ENCODE assay signal across 1 cellular context in the genomic region with DNA sequence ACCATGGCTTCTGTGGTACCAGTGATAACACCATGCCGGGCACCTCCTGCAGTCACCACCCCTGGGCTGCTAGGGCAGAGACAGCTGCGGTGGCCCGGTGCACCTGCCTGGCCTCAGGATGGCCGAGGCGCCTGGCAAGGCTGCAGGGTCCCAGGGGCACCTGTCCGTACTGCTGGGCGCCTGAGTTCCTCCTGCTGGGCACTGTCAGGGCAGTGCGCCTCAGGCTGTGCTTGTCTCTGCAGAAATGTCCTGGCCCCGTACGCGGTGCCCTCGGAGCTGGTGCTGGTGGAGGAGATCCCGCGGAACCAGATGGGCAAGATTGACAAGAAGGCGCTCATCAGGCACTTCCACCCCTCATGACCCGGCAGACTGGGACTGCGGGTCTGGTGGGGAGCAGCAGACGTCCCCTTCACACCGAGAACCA.
TF ChIP-seq lines count a peak whose summit lies in the region.

No MANE protein-coding gene starts in this region.

TF ChIP-seq in K562, 482 proteins besides CTCF, POLR2A, EP300 and RAD21:
- peak; percentile 18 for TF ChIP-seq CCNT2 (IDR thresholded peaks at IDR 0.05; ENCODE audit: borderline replicate concordance, extremely low read depth, insufficient read length, low read depth, low read length)
- peak; percentile 53; the same call in 1 of the 2 replicates for TF ChIP-seq POLR2G (IDR thresholded peaks at IDR 0.05; ENCODE audit: low read depth, low read length)
- TF ChIP-seq MTA3 (IDR thresholded peaks at IDR 0.05; ENCODE audit: borderline replicate concordance), result no peak
- TF ChIP-seq, protein P1, sequence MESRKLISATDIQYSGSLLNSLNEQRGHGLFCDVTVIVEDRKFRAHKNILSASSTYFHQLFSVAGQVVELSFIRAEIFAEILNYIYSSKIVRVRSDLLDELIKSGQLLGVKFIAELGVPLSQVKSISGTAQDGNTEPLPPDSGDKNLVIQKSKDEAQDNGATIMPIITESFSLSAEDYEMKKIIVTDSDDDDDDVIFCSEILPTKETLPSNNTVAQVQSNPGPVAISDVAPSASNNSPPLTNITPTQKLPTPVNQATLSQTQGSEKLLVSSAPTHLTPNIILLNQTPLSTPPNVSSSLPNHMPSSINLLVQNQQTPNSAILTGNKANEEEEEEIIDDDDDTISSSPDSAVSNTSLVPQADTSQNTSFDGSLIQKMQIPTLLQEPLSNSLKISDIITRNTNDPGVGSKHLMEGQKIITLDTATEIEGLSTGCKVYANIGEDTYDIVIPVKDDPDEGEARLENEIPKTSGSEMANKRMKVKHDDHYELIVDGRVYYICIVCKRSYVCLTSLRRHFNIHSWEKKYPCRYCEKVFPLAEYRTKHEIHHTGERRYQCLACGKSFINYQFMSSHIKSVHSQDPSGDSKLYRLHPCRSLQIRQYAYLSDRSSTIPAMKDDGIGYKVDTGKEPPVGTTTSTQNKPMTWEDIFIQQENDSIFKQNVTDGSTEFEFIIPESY (CRISPR knock-in tag; IDR thresholded peaks at IDR 0.05), result peak; percentile 74; the same call in 1 of the 2 replicates
